7 cellular contexts compared by ENCODE assay signal in the genomic region with DNA sequence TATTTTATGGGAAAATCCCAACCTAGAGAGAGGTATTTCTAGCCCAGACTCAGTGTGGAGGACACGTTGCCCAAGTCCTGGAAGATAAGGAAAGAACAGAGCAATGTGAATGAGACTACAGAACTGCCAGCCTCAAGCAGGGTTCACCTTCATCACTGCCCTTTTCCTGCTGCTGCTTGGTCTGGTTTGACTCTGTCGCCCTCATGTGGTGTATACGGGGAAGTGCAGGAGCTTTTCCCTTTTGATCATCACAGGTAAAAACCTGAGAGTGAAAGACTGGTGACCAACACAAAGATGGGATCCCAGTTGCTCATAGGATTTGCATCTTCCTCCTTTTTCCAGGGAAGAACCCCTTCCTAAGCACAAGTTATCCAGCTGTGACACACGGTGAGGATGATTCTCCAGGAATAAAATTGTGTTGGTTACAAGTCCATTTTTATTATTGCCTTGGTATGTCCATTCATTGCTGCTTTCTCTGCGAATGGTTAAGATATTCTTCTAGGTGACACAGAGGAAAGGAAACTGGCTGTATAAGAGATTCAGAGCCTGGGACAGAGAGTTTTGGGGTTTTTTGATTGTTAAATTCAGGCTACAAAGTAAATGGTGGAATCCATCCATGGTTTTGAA.
DNase-seq lines count a peak whose midpoint lies in the region; ATAC-seq and TF ChIP-seq lines count a peak whose summit lies in the region.

No MANE protein-coding gene starts in this region.

- H3K9me3 ChIP-seq in smooth muscle cell (replicated peaks; ENCODE audit: low read depth) = no peaks in the 10 kb centered on the region

- H3F3A ChIP-seq in smooth muscle cell (ENCODE audit: low read depth) = no peaks in the 10 kb centered on the region

- H3K27ac ChIP-seq in smooth muscle cell (ENCODE audit: low read depth) = no peak overlapping the region

- H3K9ac ChIP-seq in smooth muscle cell (ENCODE audit: low read depth) = no peak overlapping the region

- ATAC-seq in HG03565 (IDR thresholded peaks at IDR 0.05; ENCODE audit: unreplicated experiment) = no peak

- H3K4me3 ChIP-seq in smooth muscle cell = no peak overlapping the region

- peaks cover 11% of the 10 kb centered on the region for H3K27me3 ChIP-seq in smooth muscle cell (ENCODE audit: low read depth)

- no peaks in the 10 kb centered on the region for H4K20me1 ChIP-seq in smooth muscle cell (ENCODE audit: low read depth)

- no peaks in the 10 kb centered on the region for H3K79me2 ChIP-seq in smooth muscle cell (ENCODE audit: low read depth)

- no peak overlapping the region for H2AFZ ChIP-seq in smooth muscle cell (ENCODE audit: low read depth)

- H3K36me3 ChIP-seq in smooth muscle cell (ENCODE audit: low read depth) = no peaks in the 10 kb centered on the region

- TF ChIP-seq CTCF in GM12872 (IDR thresholded peaks at IDR 0.05; ENCODE audit: insufficient read depth, low read depth, low read length) = peak; percentile 98
- TF ChIP-seq CTCF in smooth muscle cell (IDR thresholded peaks at IDR 0.05; ENCODE audit: borderline replicate concordance, insufficient read depth, poor library complexity, severe bottlenecking) = peak; percentile 98

- no peaks in the 10 kb centered on the region for H3K4me1 ChIP-seq in smooth muscle cell (ENCODE audit: low read depth)

- WGBS in smooth muscle cell (ENCODE audit: low lambda C conversion rate) = 2% methylated on average over 5 of the region's 5 CpGs

- peak; percentile 49 for DNase-seq in NCI-H146 treated with DMSO at 0.1 percent for 48 hours (lab: John Stamatoyannopoulos, UW; ENCODE audit: unreplicated experiment)
- DNase-seq in T-helper 1 cell = peak in 4 of 5 donors; percentile 42 to 78 (median 48)
- peak; percentile 65 for DNase-seq in astrocyte of the hippocampus (ENCODE audit: low read depth, low spot score)
- DNase-seq in iPS DF 19.7 (ENCODE audit: low read depth, low spot score) = peak; percentile 28
- no peak for DNase-seq in smooth muscle cell (lab: John Stamatoyannopoulos, UW; ENCODE audit: unreplicated experiment)

- no peak overlapping the region for H3K4me2 ChIP-seq in smooth muscle cell
